In the genomic region with DNA sequence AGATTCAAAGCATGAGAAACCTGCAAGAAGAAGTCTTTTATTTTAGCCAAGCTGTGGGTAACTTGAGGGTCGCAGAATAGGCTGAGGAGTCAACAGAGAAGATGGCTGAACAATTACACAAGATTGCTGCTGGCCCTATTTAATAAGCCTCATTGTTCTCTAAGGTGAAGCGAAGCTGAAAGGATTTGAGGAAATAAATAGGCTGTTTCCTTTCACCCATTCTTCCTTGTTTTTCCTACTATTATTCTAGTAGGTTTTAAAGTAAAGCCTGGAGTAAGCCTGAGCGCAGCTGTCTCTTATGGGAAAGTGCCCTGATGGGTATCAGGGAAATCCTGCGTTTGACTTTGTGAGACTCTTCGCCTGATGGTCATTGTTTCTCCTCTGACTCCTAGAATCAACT, we compare ENCODE assay signal across 18 cellular contexts.
"Had no signal": no experiment of that assay in that cellular context is flagged by ENCODE, and none has a peak within 500 bp of the region (broad histone marks: within the 10 kb centered on the region; RNA-seq: fewer than 3 reads in every experiment).

No MANE protein-coding gene starts in this region.

- H3K4me3 ChIP-seq: MG63 had no signal

- DNase-seq: Karpas-422, KG1, MG63, NCI-H1048, NCI-H1105, NCI-H1436 treated with DMSO at 0.1 percent for 48 hours, NCI-H1694, NCI-H187 treated with DMSO at 0.1 percent for 48 hours, NCI-H2029 treated with DMSO at 0.1 percent for 48 hours, NCI-H2171 treated with DMSO at 0.1 percent for 48 hours, NCI-H226, NCI-H446, NCI-H510A, NCI-H524 treated with DMSO at 0.1 percent for 48 hours, NCI-H774, Right ventricle myocardium superior, RPMI8226, SIG-M5 had no signal

- H3K9me3 ChIP-seq: MG63 had no signal

- H3K27me3 ChIP-seq: MG63 had no signal

- H3K36me3 ChIP-seq: MG63 had no signal
